In genomic region chr19:10566408-10566657, GRCh38 we compare ENCODE assay signal across 7 cellular contexts. TPM values are rescaled to one million over a fixed set of nuclear protein-coding genes. Genes with fewer than 3 reads are reported as not detected.
DNase-seq lines count a peak whose midpoint lies in the region; ATAC-seq lines count a peak whose summit lies in the region.

No MANE protein-coding gene starts in this region.

- peak overlapping the region; percentile 86 for H3K4me3 ChIP-seq in HUES6 (ENCODE audit: low read depth, low read length)
- H3K4me3 ChIP-seq in stomach smooth muscle (ENCODE audit: low read length in 2 of 2): peak overlapping the region; percentile 68 to 88

- no peak for ATAC-seq in left lobe of liver

- no peak overlapping the region for H3K9ac ChIP-seq in HUES6 (ENCODE audit: low read length)
- H3K9ac ChIP-seq in stomach smooth muscle (ENCODE audit: low read length in 2 of 2): peak overlapping the region; percentile 72 to 75

- H3K27ac ChIP-seq in HUES6 (ENCODE audit: low read depth, low read length): no peak overlapping the region
- peak overlapping the region; percentile 71 for H3K27ac ChIP-seq in stomach smooth muscle (ENCODE audit: low read length)

- no peak for DNase-seq in activated naive CD8-positive, alpha-beta T cell treated with anti-CD3 and anti-CD28 coated beads for 36 hours
- DNase-seq in immature natural killer cell: no peak
- DNase-seq in left lobe of liver (ENCODE audit: low spot score): no peak
- no peak for DNase-seq in NCI-H2196 treated with DMSO at 0.1 percent for 48 hours (lab: John Stamatoyannopoulos, UW; ENCODE audit: unreplicated experiment)
- DNase-seq in DMS153 (lab: John Stamatoyannopoulos, UW): no peak

- H3K4me3 Mint-ChIP-seq in activated naive CD8-positive, alpha-beta T cell treated with anti-CD3 and anti-CD28 coated beads for 36 hours: peak overlapping the region; percentile 91
- peak overlapping the region; percentile 90 to 100 (median 94) for H3K4me3 Mint-ChIP-seq in immature natural killer cell

- H3K9me3 ChIP-seq in HUES6 (ENCODE audit: control insufficient read depth, insufficient read depth, low read depth, low read length): no peaks in the 10 kb centered on the region
- H3K9me3 ChIP-seq in stomach smooth muscle (ENCODE audit: control insufficient read depth in 2 of 2, low read length in 2 of 2): no peaks in the 10 kb centered on the region

- H3K4me1 Mint-ChIP-seq in activated naive CD8-positive, alpha-beta T cell treated with anti-CD3 and anti-CD28 coated beads for 36 hours: peaks cover 23% of the 10 kb centered on the region
- H3K4me1 Mint-ChIP-seq in immature natural killer cell: peaks cover 42 to 46% of the 10 kb centered on the region in 2 donors

- H3K36me3 ChIP-seq in HUES6 (ENCODE audit: control insufficient read depth, insufficient read depth, low read length) (peaks cover 17% of the 10 kb centered on the region), stomach smooth muscle (ENCODE audit: control insufficient read depth in 2 of 2, insufficient read depth in 2 of 2, low read length in 2 of 2) (no peaks in the 10 kb centered on the region)

- H3K27me3 Mint-ChIP-seq in activated naive CD8-positive, alpha-beta T cell treated with anti-CD3 and anti-CD28 coated beads for 36 hours: no peaks in the 10 kb centered on the region
- H3K27me3 Mint-ChIP-seq in immature natural killer cell (ENCODE audit: low read depth in 3 of 3): peaks cover 21 to 37% (median 24%) of the 10 kb centered on the region in 3 donors

- H3K27me3 ChIP-seq in HUES6 (ENCODE audit: control insufficient read depth, insufficient read depth, low read length) (peaks cover 20% of the 10 kb centered on the region), stomach smooth muscle (ENCODE audit: control insufficient read depth in 1 of 2, insufficient read depth in 2 of 2, low read length in 2 of 2) (no peaks in the 10 kb centered on the region)

- H3K4me1 ChIP-seq in HUES6 (ENCODE audit: control insufficient read depth, insufficient read depth, low read length) (peaks cover 15% of the 10 kb centered on the region; the same call in 1 of the 2 replicates), stomach smooth muscle (ENCODE audit: control insufficient read depth, insufficient read depth, low read length) (peaks cover 37% of the 10 kb centered on the region)

- H3K27ac Mint-ChIP-seq in activated naive CD8-positive, alpha-beta T cell treated with anti-CD3 and anti-CD28 coated beads for 36 hours: peak overlapping the region; percentile 96
- peak overlapping the region; percentile 96 to 98 (median 98) for H3K27ac Mint-ChIP-seq in immature natural killer cell

- peaks cover 41% of the 10 kb centered on the region for H3K36me3 Mint-ChIP-seq in activated naive CD8-positive, alpha-beta T cell treated with anti-CD3 and anti-CD28 coated beads for 36 hours
- H3K36me3 Mint-ChIP-seq in immature natural killer cell: peaks cover 0 to 11% (median 0%) of the 10 kb centered on the region in 3 donors

- H3K9me3 Mint-ChIP-seq in activated naive CD8-positive, alpha-beta T cell treated with anti-CD3 and anti-CD28 coated beads for 36 hours: no peaks in the 10 kb centered on the region
- H3K9me3 Mint-ChIP-seq in immature natural killer cell: no peaks in the 10 kb centered on the region

RNA-seq across cellular contexts. Expression of gene KRI1, which starts 0.5 kb away (rescaled TPM):
- 10 to 100 TPM; 66.3 to 69.2 TPM for total RNA-seq in activated naive CD8-positive, alpha-beta T cell treated with anti-CD3 and anti-CD28 coated beads for 36 hours
- polyA plus RNA-seq in immature natural killer cell: 10 to 100 TPM in 2 of 3 donors, 1 to 10 TPM in 1; 5.7 to 44.4 (median 10.1) TPM
- 10.4 TPM for total RNA-seq in left lobe of liver

RNA-seq across cellular contexts. Expression of gene CDKN2D, which starts 2.4 kb away (rescaled TPM):
- total RNA-seq in activated naive CD8-positive, alpha-beta T cell treated with anti-CD3 and anti-CD28 coated beads for 36 hours: 10 to 100 TPM; 55.8 to 62.3 TPM
- polyA plus RNA-seq in immature natural killer cell: 100 to 1,000 TPM; 253 to 474 (median 308) TPM
- total RNA-seq in left lobe of liver: 1.3 TPM

RNA-seq across cellular contexts. Expression of gene AP1M2, which starts 20.8 kb away (rescaled TPM):
- total RNA-seq in activated naive CD8-positive, alpha-beta T cell treated with anti-CD3 and anti-CD28 coated beads for 36 hours: not detected
- 1 to 10 TPM in 1 of 3 donors, not detected in 2; 1.8 TPM for polyA plus RNA-seq in immature natural killer cell
- 1.0 TPM for total RNA-seq in left lobe of liver

RNA-seq across cellular contexts. Expression of gene ATG4D, which starts 22.6 kb away (rescaled TPM):
- 10 to 100 TPM; 25.1 to 26.4 TPM for total RNA-seq in activated naive CD8-positive, alpha-beta T cell treated with anti-CD3 and anti-CD28 coated beads for 36 hours
- polyA plus RNA-seq in immature natural killer cell: 10 to 100 TPM; 13.9 to 42.1 (median 16.1) TPM
- 11.6 TPM for total RNA-seq in left lobe of liver

RNA-seq across cellular contexts. Expression of gene S1PR5, which starts 49.1 kb away (rescaled TPM):
- not detected for total RNA-seq in activated naive CD8-positive, alpha-beta T cell treated with anti-CD3 and anti-CD28 coated beads for 36 hours
- 100 to 1,000 TPM; 383 to 659 (median 399) TPM for polyA plus RNA-seq in immature natural killer cell
- 0.30 TPM for total RNA-seq in left lobe of liver

Comparison
In these comparisons a context has a peak if more than half of its experiments do, and no peak if none do; other contexts are left out.
1. RNA of gene CDKN2D, which starts 2.4 kb away (total RNA-seq): 55.8 to 62.3 TPM in activated naive CD8-positive, alpha-beta T cell treated with anti-CD3 and anti-CD28 coated beads for 36 hours; 1.3 TPM in left lobe of liver (single experiment); every median in the first group is over 10 times any median in the second.